16 cellular contexts compared by ENCODE assay signal in the genomic region with DNA sequence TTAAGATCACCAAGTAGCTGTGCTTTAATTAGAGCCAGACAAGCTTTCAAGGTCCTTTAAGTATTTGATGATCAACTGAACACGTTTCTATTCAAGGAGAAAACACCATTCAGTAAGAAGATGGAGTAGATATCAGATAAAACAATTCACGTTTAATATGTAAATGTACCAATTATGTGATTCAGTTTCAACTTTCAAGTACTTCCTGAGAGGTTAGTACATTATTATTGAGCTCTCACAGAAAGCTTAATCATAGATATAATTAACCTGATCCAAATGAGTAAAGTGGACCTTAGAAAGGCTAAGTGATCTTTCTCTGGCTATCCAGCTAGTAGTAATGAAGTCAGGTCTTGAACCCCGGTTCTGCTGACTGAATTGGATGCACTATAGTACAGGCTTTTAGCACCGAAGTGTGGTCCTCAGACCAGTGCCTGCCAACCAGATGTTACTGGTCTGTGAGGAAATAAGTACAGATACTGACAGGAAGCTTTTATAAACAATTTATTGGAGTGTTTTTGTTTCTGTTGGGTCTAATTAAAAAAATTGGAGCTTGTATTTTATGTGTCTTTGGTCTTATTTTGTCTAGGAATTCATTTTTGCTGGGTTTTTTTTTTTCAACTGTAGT. TPM values are rescaled to one million over a fixed set of nuclear protein-coding genes. Genes with fewer than 3 reads are reported as not detected.
DNase-seq lines count a peak whose midpoint lies in the region; ATAC-seq and TF ChIP-seq lines count a peak whose summit lies in the region.
"Had no signal": no experiment of that assay in that cellular context is flagged by ENCODE, and none has a peak within 500 bp of the region (broad histone marks: within the 10 kb centered on the region; RNA-seq: fewer than 3 reads in every experiment).

No MANE protein-coding gene starts in this region.

- peak overlapping the region; percentile 13 for H3K27ac Mint-ChIP-seq in stimulated activated naive CD8-positive, alpha-beta T cell treated with anti-CD3 and anti-CD28 coated beads, Interleukin-15, Interleukin-2, amounts not matched to agents 100 ng/mL and 50 ng/mL, for 24 hours
- peak overlapping the region; percentile 73; the same call in 1 of the 2 replicates for H3K27ac Mint-ChIP-seq in WTC11

- intact Hi-C loops in left lung (cut with DNase I), result no loop called here

- no peak for TF ChIP-seq CTCF in WTC11 (IDR thresholded peaks at IDR 0.05)
- no peak for TF ChIP-seq CTCF in left lung (IDR thresholded peaks at IDR 0.05)

- POLR2A ChIA-PET in WTC11 (lab: Charles Lee), result interaction anchor here (0.6 to 1.8 kb wide), 2 partner anchors 10 to 11 kb away, joined by 3 to 5 read pairs; partner anchors contain the start of gene CLN5

- H3K4me1 ChIP-seq in left lung, result peaks cover 0 to 31% of the 10 kb centered on the region in 2 donors

- H3K36me3 ChIP-seq in left lung, result peaks cover 0 to 47% of the 10 kb centered on the region in 2 donors

- peaks cover 23% of the 10 kb centered on the region for H3K4me1 Mint-ChIP-seq in stimulated activated naive CD8-positive, alpha-beta T cell treated with anti-CD3 and anti-CD28 coated beads, Interleukin-15, Interleukin-2, amounts not matched to agents 100 ng/mL and 50 ng/mL, for 24 hours (ENCODE audit: low read depth)
- H3K4me1 Mint-ChIP-seq in WTC11, result peaks cover 3% of the 10 kb centered on the region; the same call in 1 of the 2 replicates

- no peaks in the 10 kb centered on the region for H3K9me3 ChIP-seq in left lung
- H3K9me3 ChIP-seq: BLaER1 had no signal

- no peak for ATAC-seq in stimulated activated naive CD8-positive, alpha-beta T cell treated with anti-CD3 and anti-CD28 coated beads, Interleukin-15, Interleukin-2, amounts not matched to agents 100 U/mL and 50 U/mL, for 24 hours
- no peak for ATAC-seq in WTC11
- ATAC-seq in left lung, result peak; percentile 47
- ATAC-seq in GM19455 (IDR thresholded peaks at IDR 0.05; ENCODE audit: unreplicated experiment), result no peak

- peaks cover 52% of the 10 kb centered on the region for H3K36me3 Mint-ChIP-seq in stimulated activated naive CD8-positive, alpha-beta T cell treated with anti-CD3 and anti-CD28 coated beads, Interleukin-15, Interleukin-2, amounts not matched to agents 100 ng/mL and 50 ng/mL, for 24 hours (ENCODE audit: low read depth)
- peaks cover 10% of the 10 kb centered on the region for H3K36me3 Mint-ChIP-seq in WTC11

- H3K27me3 Mint-ChIP-seq in stimulated activated naive CD8-positive, alpha-beta T cell treated with anti-CD3 and anti-CD28 coated beads, Interleukin-15, Interleukin-2, amounts not matched to agents 100 ng/mL and 50 ng/mL, for 24 hours, result no peaks in the 10 kb centered on the region
- H3K27me3 Mint-ChIP-seq in WTC11 (ENCODE audit: low read depth), result no peaks in the 10 kb centered on the region

- no peak overlapping the region for H3K4me3 Mint-ChIP-seq in stimulated activated naive CD8-positive, alpha-beta T cell treated with anti-CD3 and anti-CD28 coated beads, Interleukin-15, Interleukin-2, amounts not matched to agents 100 ng/mL and 50 ng/mL, for 24 hours
- no peak overlapping the region for H3K4me3 Mint-ChIP-seq in WTC11

- no peak overlapping the region for H3K4me3 ChIP-seq in left lung
- H3K4me3 ChIP-seq: BLaER1 had no signal

- H3K27ac ChIP-seq in left lung, result peak overlapping the region in 1 of 2 donors; percentile 46
- H3K27ac ChIP-seq: BLaER1 had no signal

- CTCF ChIA-PET in WTC11 (lab: Charles Lee), result interaction anchor here (0.7 to 2.2 kb wide), 6 partner anchors 10 to 135 kb away, joined by 3 to 12 read pairs (median 4); partner anchors contain the start of gene CLN5

- no peaks in the 10 kb centered on the region for H3K27me3 ChIP-seq in left lung
- H3K27me3 ChIP-seq: BLaER1 had no signal

- DNase-seq in stimulated activated naive CD8-positive, alpha-beta T cell treated with anti-CD3 and anti-CD28 coated beads, Interleukin-15, Interleukin-2, amounts not matched to agents 100 U/mL and 50 U/mL, for 24 hours, result no peak
- DNase-seq in WTC11 (ENCODE audit: low spot score), result no peak
- no peak for DNase-seq in left lung
- DNase-seq in AG08395 (ENCODE audit: low spot score), result no peak
- no peak for DNase-seq in NCI-H446 treated with DMSO at 0.1 percent for 48 hours (lab: John Stamatoyannopoulos, UW)
- no peak for DNase-seq in NCI-H2196 (lab: John Stamatoyannopoulos, UW; ENCODE audit: unreplicated experiment)
- DNase-seq: activated effector memory CD4-positive, alpha-beta T cell treated with Interleukin-2 at 50 U/mL for 16 hours; MV-4-11; stimulated activated CD4-positive, alpha-beta T cell treated with anti-CD3 and anti-CD28 coated beads, Interleukin-1b, Interleukin-23, amount 100 ng/mL, for 48 hours had no signal

- no peaks in the 10 kb centered on the region for H3K9me3 Mint-ChIP-seq in stimulated activated naive CD8-positive, alpha-beta T cell treated with anti-CD3 and anti-CD28 coated beads, Interleukin-15, Interleukin-2, amounts not matched to agents 100 ng/mL and 50 ng/mL, for 24 hours
- no peaks in the 10 kb centered on the region for H3K9me3 Mint-ChIP-seq in WTC11

TF ChIP-seq in WTC11, 78 proteins besides CTCF, POLR2A, EP300 and RAD21 (continues in another document):
- no peak for TF ChIP-seq RORB (CRISPR knock-in tag; IDR thresholded peaks at IDR 0.05)
- TF ChIP-seq, protein P1, sequence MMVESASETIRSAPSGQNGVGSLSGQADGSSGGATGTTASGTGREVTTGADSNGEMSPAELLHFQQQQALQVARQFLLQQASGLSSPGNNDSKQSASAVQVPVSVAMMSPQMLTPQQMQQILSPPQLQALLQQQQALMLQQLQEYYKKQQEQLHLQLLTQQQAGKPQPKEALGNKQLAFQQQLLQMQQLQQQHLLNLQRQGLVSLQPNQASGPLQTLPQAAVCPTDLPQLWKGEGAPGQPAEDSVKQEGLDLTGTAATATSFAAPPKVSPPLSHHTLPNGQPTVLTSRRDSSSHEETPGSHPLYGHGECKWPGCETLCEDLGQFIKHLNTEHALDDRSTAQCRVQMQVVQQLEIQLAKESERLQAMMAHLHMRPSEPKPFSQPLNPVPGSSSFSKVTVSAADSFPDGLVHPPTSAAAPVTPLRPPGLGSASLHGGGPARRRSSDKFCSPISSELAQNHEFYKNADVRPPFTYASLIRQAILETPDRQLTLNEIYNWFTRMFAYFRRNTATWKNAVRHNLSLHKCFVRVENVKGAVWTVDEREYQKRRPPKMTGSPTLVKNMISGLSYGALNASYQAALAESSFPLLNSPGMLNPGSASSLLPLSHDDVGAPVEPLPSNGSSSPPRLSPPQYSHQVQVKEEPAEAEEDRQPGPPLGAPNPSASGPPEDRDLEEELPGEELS (CRISPR knock-in tag; IDR thresholded peaks at IDR 0.05), result no peak
- TF ChIP-seq, protein P2, sequence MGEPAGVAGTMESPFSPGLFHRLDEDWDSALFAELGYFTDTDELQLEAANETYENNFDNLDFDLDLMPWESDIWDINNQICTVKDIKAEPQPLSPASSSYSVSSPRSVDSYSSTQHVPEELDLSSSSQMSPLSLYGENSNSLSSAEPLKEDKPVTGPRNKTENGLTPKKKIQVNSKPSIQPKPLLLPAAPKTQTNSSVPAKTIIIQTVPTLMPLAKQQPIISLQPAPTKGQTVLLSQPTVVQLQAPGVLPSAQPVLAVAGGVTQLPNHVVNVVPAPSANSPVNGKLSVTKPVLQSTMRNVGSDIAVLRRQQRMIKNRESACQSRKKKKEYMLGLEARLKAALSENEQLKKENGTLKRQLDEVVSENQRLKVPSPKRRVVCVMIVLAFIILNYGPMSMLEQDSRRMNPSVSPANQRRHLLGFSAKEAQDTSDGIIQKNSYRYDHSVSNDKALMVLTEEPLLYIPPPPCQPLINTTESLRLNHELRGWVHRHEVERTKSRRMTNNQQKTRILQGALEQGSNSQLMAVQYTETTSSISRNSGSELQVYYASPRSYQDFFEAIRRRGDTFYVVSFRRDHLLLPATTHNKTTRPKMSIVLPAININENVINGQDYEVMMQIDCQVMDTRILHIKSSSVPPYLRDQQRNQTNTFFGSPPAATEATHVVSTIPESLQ (CRISPR knock-in tag; IDR thresholded peaks at IDR 0.05), result no peak
- no peak for TF ChIP-seq SMAD4 (CRISPR knock-in tag; IDR thresholded peaks at IDR 0.05)
- TF ChIP-seq ZNF232 (CRISPR knock-in tag; IDR thresholded peaks at IDR 0.05), result no peak
- TF ChIP-seq CREB1 (CRISPR knock-in tag; IDR thresholded peaks at IDR 0.05), result no peak
- no peak for TF ChIP-seq KAT7 (CRISPR knock-in tag; IDR thresholded peaks at IDR 0.05; ENCODE audit: borderline replicate concordance)
- TF ChIP-seq PRDM15 (CRISPR knock-in tag; IDR thresholded peaks at IDR 0.05), result no peak
- no peak for TF ChIP-seq ZNF416 (CRISPR knock-in tag; IDR thresholded peaks at IDR 0.05)
- no peak for TF ChIP-seq OVOL2 (CRISPR knock-in tag; IDR thresholded peaks at IDR 0.05; ENCODE audit: borderline replicate concordance)
- no peak for TF ChIP-seq ZNF396 (CRISPR knock-in tag; IDR thresholded peaks at IDR 0.05; ENCODE audit: borderline replicate concordance)

RNA-seq across cellular contexts. Expression of gene CLN5, which starts 10.2 kb away (rescaled TPM):
- 9.2 to 11.9 TPM (median 9.3 TPM) in 3 replicates for total RNA-seq in WTC11 (2021)
- total RNA-seq in left lung, result 10 to 100 TPM; 34.7 to 43.4 TPM

RNA-seq across cellular contexts. Expression of gene FBXL3, which starts 24.9 kb away (rescaled TPM):
- total RNA-seq in WTC11 (2021) (9.9 to 10.4 TPM (median 9.9 TPM) in 3 replicates), left lung (10 to 100 TPM; 38.8 to 46.1 TPM)

RNA-seq across cellular contexts. Expression of gene ACOD1, which starts 53.8 kb away (rescaled TPM):
- total RNA-seq in WTC11 (2021) (not detected in 3 replicates), left lung (1 to 10 TPM in 1 of 2 donors, not detected in 1; 1.6 TPM)
- total RNA-seq: glomerular endothelial cell, HT1080, pulmonary artery endothelial cell, ureter had no signal
